Comparison of ENCODE assay signal across 8 cellular contexts in genomic region chr12:127677537-127678131, GRCh38.
DNase-seq lines count a peak whose midpoint lies in the region; ATAC-seq and TF ChIP-seq lines count a peak whose summit lies in the region.

No MANE protein-coding gene starts in this region.

- no peak overlapping the region for H3K9ac ChIP-seq in Karpas-422 (ENCODE audit: low read length)

- ATAC-seq in right cardiac atrium = peak; percentile 83 to 86
- ATAC-seq in HG02870 (IDR thresholded peaks at IDR 0.05; ENCODE audit: unreplicated experiment) = no peak

- H4K20me1 ChIP-seq in Karpas-422 (ENCODE audit: insufficient read depth, low read depth, low read length) = no peaks in the 10 kb centered on the region

- no peak overlapping the region for H2AFZ ChIP-seq in Karpas-422 (ENCODE audit: low read length)

- no peak for TF ChIP-seq EP300 in sigmoid colon (IDR thresholded peaks at IDR 0.05)

- DNase-seq in activated effector memory CD4-positive, alpha-beta T cell treated with anti-CD3 and anti-CD28 coated beads, Interleukin-2, amount 50 U/mL, for 16 hours = peak; percentile 71
- no peak for DNase-seq in activated effector memory CD4-positive, alpha-beta T cell treated with Interleukin-2 at 50 U/mL for 16 hours
- DNase-seq in Karpas-422 (peak; percentile 90), RKO (ENCODE audit: low spot score) (peak; percentile 68), amygdala (lab: John Stamatoyannopoulos, UW) (peak in 51 of 56 donors; percentile 4 to 86 (median 43)), right cardiac atrium (peak; percentile 63 to 85 (median 74)), sigmoid colon (peak; percentile 70)

- H3K27ac ChIP-seq in Karpas-422 (ENCODE audit: low read length) (no peak overlapping the region), right cardiac atrium (ENCODE audit: low read length) (no peak overlapping the region), sigmoid colon (no peak overlapping the region)

- H3K36me3 ChIP-seq in Karpas-422 (ENCODE audit: insufficient read depth, low read length) (no peaks in the 10 kb centered on the region), sigmoid colon (no peaks in the 10 kb centered on the region)

- H3K4me1 ChIP-seq in Karpas-422 (ENCODE audit: low read length) (no peaks in the 10 kb centered on the region), right cardiac atrium (ENCODE audit: control insufficient read depth, insufficient read depth, low read length) (no peaks in the 10 kb centered on the region), sigmoid colon (no peaks in the 10 kb centered on the region)

- no peak overlapping the region for H3K4me2 ChIP-seq in Karpas-422 (ENCODE audit: low read depth, low read length, poor library complexity, severe bottlenecking)

- no peaks in the 10 kb centered on the region for H3K79me2 ChIP-seq in Karpas-422 (ENCODE audit: low read length)

- peak in 3 of 4 experiments; percentile 31 to 65 (median 62) for TF ChIP-seq CTCF in sigmoid colon (IDR thresholded peaks at IDR 0.05)

- H3K9me2 ChIP-seq in Karpas-422 (replicated peaks; ENCODE audit: insufficient read depth, low read length) = no peaks in the 10 kb centered on the region

- no peaks in the 10 kb centered on the region for H3K9me3 ChIP-seq in Karpas-422 (ENCODE audit: low read length)
- H3K9me3 ChIP-seq in right cardiac atrium (ENCODE audit: control insufficient read depth, low read length) = no peaks in the 10 kb centered on the region
- no peaks in the 10 kb centered on the region for H3K9me3 ChIP-seq in sigmoid colon

- TF ChIP-seq POLR2A in sigmoid colon (IDR thresholded peaks at IDR 0.05) = no peak

- no peak overlapping the region for H3K4me3 ChIP-seq in Karpas-422 (ENCODE audit: low read length)
- no peak overlapping the region for H3K4me3 ChIP-seq in right cardiac atrium (ENCODE audit: low read length)
- H3K4me3 ChIP-seq in sigmoid colon = no peak overlapping the region

- WGBS in right cardiac atrium = 20% methylated on average over 10 of the region's 10 CpGs
- 29 to 36% methylated on average over 10 of the region's 10 CpGs for WGBS in sigmoid colon, 2 donors

- intact Hi-C loops in right cardiac atrium (cut with DNase I) = loop anchor here in 1 of 4 donors (10.0 kb wide), 1 partner anchor 247 kb away; no protein-coding TSS in a partner anchor
- intact Hi-C loops in sigmoid colon (cut with DNase I) = no loop called here

- no peaks in the 10 kb centered on the region for H3K27me3 ChIP-seq in Karpas-422 (ENCODE audit: low read length)
- H3K27me3 ChIP-seq in right cardiac atrium (ENCODE audit: control insufficient read depth, insufficient read depth) = no peaks in the 10 kb centered on the region
- H3K27me3 ChIP-seq in sigmoid colon = no peaks in the 10 kb centered on the region
